ENCODE assay signal across 1 cellular context in genomic region chr1:198577444-198577843, GRCh38.
A peak's percentile ranks its signal among the peaks of the same experiment; 100 is the strongest.
TF ChIP-seq lines count a peak whose summit lies in the region.

No MANE protein-coding gene starts in this region.

TF ChIP-seq in SK-N-SH, 30 proteins besides CTCF, POLR2A, EP300 and RAD21 (continued from another document):
- TF ChIP-seq IRF3 (IDR thresholded peaks at IDR 0.05; ENCODE audit: low read depth, low read length), result no peak
- peak; percentile 52; the same call in 1 of the 2 replicates for TF ChIP-seq FOXM1 (IDR thresholded peaks at IDR 0.05; ENCODE audit: low read depth)
- peak; percentile 82 for TF ChIP-seq NFIC (IDR thresholded peaks at IDR 0.05; ENCODE audit: borderline replicate concordance)
- peak; percentile 83 for TF ChIP-seq FOSL2 (IDR thresholded peaks at IDR 0.05; ENCODE audit: borderline replicate concordance, low read depth)
- TF ChIP-seq TCF12 (IDR thresholded peaks at IDR 0.05), result peak; percentile 90
- peak; percentile 67 for TF ChIP-seq PBX3 (IDR thresholded peaks at IDR 0.05)
- TF ChIP-seq MAX (IDR thresholded peaks at IDR 0.05; ENCODE audit: low read depth), result peak; percentile 39; the same call in 1 of the 2 replicates
